ENCODE assay signal across 1 cellular context in genomic region chr6:137001977-137002302, GRCh38.
TF ChIP-seq lines count a peak whose summit lies in the region.

No MANE protein-coding gene starts in this region.

TF ChIP-seq in SK-N-SH treated with all-trans-retinoic acid at 6 μM for 48 hours, 23 proteins besides CTCF, POLR2A, EP300 and RAD21 (continued from another document):
- no peak for TF ChIP-seq ZNF8 (CRISPR knock-in tag; IDR thresholded peaks at IDR 0.05)
- TF ChIP-seq SNAI2 (CRISPR knock-in tag; IDR thresholded peaks at IDR 0.05): no peak
- TF ChIP-seq OSR1 (CRISPR knock-in tag; IDR thresholded peaks at IDR 0.05): no peak
- no peak for TF ChIP-seq GLIS3 (CRISPR knock-in tag; IDR thresholded peaks at IDR 0.05)
- no peak for TF ChIP-seq TSHZ2 (CRISPR knock-in tag; IDR thresholded peaks at IDR 0.05)
- no peak for TF ChIP-seq ZC3H10 (CRISPR knock-in tag; IDR thresholded peaks at IDR 0.05)
- no peak for TF ChIP-seq BACH2 (CRISPR knock-in tag; IDR thresholded peaks at IDR 0.05; ENCODE audit: borderline replicate concordance)
- no peak for TF ChIP-seq ZFP30 (CRISPR knock-in tag; IDR thresholded peaks at IDR 0.05)
- TF ChIP-seq TCF4 (CRISPR knock-in tag; IDR thresholded peaks at IDR 0.05; ENCODE audit: borderline replicate concordance): no peak
- no peak for TF ChIP-seq PPARA (CRISPR knock-in tag; IDR thresholded peaks at IDR 0.05; ENCODE audit: borderline replicate concordance)
- no peak for TF ChIP-seq ZFP3 (CRISPR knock-in tag; IDR thresholded peaks at IDR 0.05)
TF ChIP-seq in SK-N-SH treated with all-trans-retinoic acid at 6 μM for 48 hours: peak in this region for 0.
